1 cellular context compared by ENCODE assay signal in the genomic region with DNA sequence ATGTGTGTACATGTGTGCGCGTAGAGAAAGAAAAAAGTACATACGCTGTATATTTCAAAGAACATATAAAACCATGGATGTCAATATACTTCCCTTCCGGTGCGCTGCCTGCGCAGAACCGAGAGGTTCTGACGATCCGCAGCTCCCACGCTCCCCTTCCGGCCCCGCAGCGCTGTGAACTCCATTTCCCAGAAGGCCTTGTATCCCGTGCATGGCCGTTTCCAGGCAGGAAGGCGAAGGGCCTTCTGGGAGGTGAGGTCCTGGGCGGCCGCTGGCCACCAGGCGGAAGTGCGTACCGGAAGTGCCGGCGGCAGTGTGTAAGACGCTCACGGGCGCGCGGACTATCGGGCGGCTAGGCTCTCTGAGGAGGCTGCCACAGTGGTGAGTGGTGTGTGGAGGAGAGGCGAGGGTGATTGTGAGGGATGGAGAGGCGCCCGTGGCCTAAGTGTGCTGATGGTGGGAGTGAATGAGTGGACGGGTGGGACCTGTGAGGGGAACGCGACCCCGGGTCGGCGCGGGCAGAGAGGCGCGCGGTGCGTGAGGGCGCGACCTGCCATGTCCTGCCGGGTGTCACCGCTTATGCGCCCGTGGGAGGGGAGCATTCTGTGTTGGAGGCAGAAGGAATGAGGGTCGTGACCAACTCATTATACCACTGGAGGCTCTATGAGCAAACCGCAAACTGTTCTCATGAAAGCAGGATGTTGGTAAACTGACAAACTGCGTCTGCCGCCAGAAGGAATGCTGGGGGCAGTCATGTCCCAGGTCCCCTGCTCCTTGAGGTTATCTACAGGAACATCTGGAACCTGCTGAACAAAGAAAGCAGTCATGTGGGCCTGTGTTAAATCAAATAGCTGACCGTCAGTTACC.
TF ChIP-seq lines count a peak whose summit lies in the region.

A gene with protein sequence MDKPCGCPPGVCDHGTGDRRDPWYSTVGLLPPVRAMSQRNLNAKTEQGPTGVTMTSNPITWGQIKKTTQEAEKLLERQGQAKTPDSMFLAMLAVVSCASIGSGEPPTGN (plus strand): TSS at position 313 of the 867 bp plus-strand sequence. CDS start 6,792 bp downstream, outside the sequence.

TF ChIP-seq in HepG2, 621 proteins besides CTCF, POLR2A, EP300 and RAD21 (continued from another document and continues in another):
- TF ChIP-seq, protein P1, sequence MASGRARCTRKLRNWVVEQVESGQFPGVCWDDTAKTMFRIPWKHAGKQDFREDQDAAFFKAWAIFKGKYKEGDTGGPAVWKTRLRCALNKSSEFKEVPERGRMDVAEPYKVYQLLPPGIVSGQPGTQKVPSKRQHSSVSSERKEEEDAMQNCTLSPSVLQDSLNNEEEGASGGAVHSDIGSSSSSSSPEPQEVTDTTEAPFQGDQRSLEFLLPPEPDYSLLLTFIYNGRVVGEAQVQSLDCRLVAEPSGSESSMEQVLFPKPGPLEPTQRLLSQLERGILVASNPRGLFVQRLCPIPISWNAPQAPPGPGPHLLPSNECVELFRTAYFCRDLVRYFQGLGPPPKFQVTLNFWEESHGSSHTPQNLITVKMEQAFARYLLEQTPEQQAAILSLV (CRISPR knock-in tag; IDR thresholded peaks at IDR 0.05; ENCODE audit: borderline replicate concordance) = peak; percentile 81
- TF ChIP-seq ZNF546 (CRISPR knock-in tag; conservative IDR thresholded peaks at IDR 0.05) = peak; percentile 72; the same call in 1 of the 2 replicates
- TF ChIP-seq SOX5 (CRISPR knock-in tag; IDR thresholded peaks at IDR 0.05; ENCODE audit: borderline replicate concordance) = peak; percentile 39; the same call in 1 of the 2 replicates
- TF ChIP-seq CREB1 (IDR thresholded peaks at IDR 0.05) = peak; percentile 77
- peak; percentile 93 for TF ChIP-seq CREB1 (CRISPR knock-in tag; IDR thresholded peaks at IDR 0.05)
- 0 out of 2 replicates have a peak, but pooled peaks have one; percentile 43 for TF ChIP-seq ZNF589 (CRISPR knock-in tag; conservative IDR thresholded peaks at IDR 0.05)
- TF ChIP-seq TARDBP (CRISPR knock-in tag; IDR thresholded peaks at IDR 0.05) = peak; percentile 99
- TF ChIP-seq, protein P2, sequence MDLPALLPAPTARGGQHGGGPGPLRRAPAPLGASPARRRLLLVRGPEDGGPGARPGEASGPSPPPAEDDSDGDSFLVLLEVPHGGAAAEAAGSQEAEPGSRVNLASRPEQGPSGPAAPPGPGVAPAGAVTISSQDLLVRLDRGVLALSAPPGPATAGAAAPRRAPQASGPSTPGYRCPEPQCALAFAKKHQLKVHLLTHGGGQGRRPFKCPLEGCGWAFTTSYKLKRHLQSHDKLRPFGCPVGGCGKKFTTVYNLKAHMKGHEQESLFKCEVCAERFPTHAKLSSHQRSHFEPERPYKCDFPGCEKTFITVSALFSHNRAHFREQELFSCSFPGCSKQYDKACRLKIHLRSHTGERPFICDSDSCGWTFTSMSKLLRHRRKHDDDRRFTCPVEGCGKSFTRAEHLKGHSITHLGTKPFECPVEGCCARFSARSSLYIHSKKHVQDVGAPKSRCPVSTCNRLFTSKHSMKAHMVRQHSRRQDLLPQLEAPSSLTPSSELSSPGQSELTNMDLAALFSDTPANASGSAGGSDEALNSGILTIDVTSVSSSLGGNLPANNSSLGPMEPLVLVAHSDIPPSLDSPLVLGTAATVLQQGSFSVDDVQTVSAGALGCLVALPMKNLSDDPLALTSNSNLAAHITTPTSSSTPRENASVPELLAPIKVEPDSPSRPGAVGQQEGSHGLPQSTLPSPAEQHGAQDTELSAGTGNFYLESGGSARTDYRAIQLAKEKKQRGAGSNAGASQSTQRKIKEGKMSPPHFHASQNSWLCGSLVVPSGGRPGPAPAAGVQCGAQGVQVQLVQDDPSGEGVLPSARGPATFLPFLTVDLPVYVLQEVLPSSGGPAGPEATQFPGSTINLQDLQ (CRISPR knock-in tag; IDR thresholded peaks at IDR 0.05) = peak; percentile 44; the same call in 1 of the 2 replicates
- TF ChIP-seq ATF1 (CRISPR knock-in tag; IDR thresholded peaks at IDR 0.05) = peak; percentile 89
- TF ChIP-seq FOXC1 (CRISPR knock-in tag; IDR thresholded peaks at IDR 0.05; ENCODE audit: borderline replicate concordance) = peak; percentile 91; the same call in 1 of the 2 replicates
- TF ChIP-seq ZNF772 (CRISPR knock-in tag; IDR thresholded peaks at IDR 0.05) = peak; percentile 84; the same call in 1 of the 2 replicates
- TF ChIP-seq SIN3B (IDR thresholded peaks at IDR 0.05; ENCODE audit: low read length) = no peak
- TF ChIP-seq NFKBIZ (CRISPR knock-in tag; IDR thresholded peaks at IDR 0.05) = 0 out of 2 replicates have a peak, but pooled peaks have one; percentile 45
- peak; percentile 65 for TF ChIP-seq TFDP1 (CRISPR knock-in tag; IDR thresholded peaks at IDR 0.05; ENCODE audit: borderline replicate concordance)
- TF ChIP-seq, protein P3, sequence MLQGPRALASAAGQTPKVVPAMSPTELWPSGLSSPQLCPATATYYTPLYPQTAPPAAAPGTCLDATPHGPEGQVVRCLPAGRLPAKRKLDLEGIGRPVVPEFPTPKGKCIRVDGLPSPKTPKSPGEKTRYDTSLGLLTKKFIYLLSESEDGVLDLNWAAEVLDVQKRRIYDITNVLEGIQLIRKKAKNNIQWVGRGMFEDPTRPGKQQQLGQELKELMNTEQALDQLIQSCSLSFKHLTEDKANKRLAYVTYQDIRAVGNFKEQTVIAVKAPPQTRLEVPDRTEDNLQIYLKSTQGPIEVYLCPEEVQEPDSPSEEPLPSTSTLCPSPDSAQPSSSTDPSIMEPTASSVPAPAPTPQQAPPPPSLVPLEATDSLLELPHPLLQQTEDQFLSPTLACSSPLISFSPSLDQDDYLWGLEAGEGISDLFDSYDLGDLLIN (CRISPR knock-in tag; IDR thresholded peaks at IDR 0.05; ENCODE audit: borderline replicate concordance) = 0 out of 2 replicates have a peak, but pooled peaks have one; percentile 10
- TF ChIP-seq MIER3 (CRISPR knock-in tag; IDR thresholded peaks at IDR 0.05; ENCODE audit: borderline replicate concordance) = peak; percentile 73; the same call in 1 of the 2 replicates
- peak; percentile 15; the same call in 1 of the 2 replicates for TF ChIP-seq RFXAP (CRISPR knock-in tag; IDR thresholded peaks at IDR 0.05; ENCODE audit: borderline replicate concordance)
- TF ChIP-seq NFYC (CRISPR knock-in tag; IDR thresholded peaks at IDR 0.05) = peak; percentile 63
- TF ChIP-seq U2AF1 (optimal IDR thresholded peaks at IDR 0.05; ENCODE audit: low read depth, low read length) = peak; percentile 67
- TF ChIP-seq, protein P4, sequence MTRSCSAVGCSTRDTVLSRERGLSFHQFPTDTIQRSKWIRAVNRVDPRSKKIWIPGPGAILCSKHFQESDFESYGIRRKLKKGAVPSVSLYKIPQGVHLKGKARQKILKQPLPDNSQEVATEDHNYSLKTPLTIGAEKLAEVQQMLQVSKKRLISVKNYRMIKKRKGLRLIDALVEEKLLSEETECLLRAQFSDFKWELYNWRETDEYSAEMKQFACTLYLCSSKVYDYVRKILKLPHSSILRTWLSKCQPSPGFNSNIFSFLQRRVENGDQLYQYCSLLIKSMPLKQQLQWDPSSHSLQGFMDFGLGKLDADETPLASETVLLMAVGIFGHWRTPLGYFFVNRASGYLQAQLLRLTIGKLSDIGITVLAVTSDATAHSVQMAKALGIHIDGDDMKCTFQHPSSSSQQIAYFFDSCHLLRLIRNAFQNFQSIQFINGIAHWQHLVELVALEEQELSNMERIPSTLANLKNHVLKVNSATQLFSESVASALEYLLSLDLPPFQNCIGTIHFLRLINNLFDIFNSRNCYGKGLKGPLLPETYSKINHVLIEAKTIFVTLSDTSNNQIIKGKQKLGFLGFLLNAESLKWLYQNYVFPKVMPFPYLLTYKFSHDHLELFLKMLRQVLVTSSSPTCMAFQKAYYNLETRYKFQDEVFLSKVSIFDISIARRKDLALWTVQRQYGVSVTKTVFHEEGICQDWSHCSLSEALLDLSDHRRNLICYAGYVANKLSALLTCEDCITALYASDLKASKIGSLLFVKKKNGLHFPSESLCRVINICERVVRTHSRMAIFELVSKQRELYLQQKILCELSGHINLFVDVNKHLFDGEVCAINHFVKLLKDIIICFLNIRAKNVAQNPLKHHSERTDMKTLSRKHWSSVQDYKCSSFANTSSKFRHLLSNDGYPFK (CRISPR knock-in tag; IDR thresholded peaks at IDR 0.05; ENCODE audit: borderline replicate concordance) = peak; percentile 99
- TF ChIP-seq ZFY (CRISPR knock-in tag; IDR thresholded peaks at IDR 0.05) = peak; percentile 71
- TF ChIP-seq, protein P5, sequence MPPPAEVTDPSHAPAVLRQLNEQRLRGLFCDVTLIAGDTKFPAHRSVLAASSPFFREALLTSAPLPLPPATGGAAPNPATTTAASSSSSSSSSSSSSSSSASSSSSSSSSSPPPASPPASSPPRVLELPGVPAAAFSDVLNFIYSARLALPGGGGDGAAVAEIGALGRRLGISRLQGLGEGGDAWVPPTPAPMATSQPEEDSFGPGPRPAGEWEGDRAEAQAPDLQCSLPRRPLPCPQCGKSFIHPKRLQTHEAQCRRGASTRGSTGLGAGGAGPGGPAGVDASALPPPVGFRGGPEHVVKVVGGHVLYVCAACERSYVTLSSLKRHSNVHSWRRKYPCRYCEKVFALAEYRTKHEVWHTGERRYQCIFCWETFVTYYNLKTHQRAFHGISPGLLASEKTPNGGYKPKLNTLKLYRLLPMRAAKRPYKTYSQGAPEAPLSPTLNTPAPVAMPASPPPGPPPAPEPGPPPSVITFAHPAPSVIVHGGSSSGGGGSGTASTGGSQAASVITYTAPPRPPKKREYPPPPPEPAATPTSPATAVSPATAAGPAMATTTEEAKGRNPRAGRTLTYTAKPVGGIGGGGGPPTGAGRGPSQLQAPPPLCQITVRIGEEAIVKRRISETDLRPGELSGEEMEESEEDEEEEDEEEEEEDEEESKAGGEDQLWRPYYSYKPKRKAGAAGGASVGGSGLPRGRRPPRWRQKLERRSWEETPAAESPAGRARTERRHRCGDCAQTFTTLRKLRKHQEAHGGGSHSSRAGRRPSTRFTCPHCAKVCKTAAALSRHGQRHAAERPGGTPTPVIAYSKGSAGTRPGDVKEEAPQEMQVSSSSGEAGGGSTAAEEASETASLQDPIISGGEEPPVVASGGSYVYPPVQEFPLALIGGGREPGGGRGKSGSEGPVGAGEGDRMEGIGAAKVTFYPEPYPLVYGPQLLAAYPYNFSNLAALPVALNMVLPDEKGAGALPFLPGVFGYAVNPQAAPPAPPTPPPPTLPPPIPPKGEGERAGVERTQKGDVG (CRISPR knock-in tag; IDR thresholded peaks at IDR 0.05; ENCODE audit: borderline replicate concordance) = 0 out of 2 replicates have a peak, but pooled peaks have one; percentile 77
- TF ChIP-seq ZNF883 (CRISPR knock-in tag; IDR thresholded peaks at IDR 0.05; ENCODE audit: not compliant biosample characterization) = no peak
- TF ChIP-seq PPARG (CRISPR knock-in tag; conservative IDR thresholded peaks at IDR 0.05) = 0 out of 2 replicates have a peak, but pooled peaks have one; percentile 14
- TF ChIP-seq ZNF280B (CRISPR knock-in tag; IDR thresholded peaks at IDR 0.05; ENCODE audit: borderline replicate concordance) = peak; percentile 81; the same call in 1 of the 2 replicates
- peak; percentile 59; the same call in 1 of the 2 replicates for TF ChIP-seq TMF1 (CRISPR knock-in tag; IDR thresholded peaks at IDR 0.05; ENCODE audit: low read depth)
- TF ChIP-seq TAF15 (IDR thresholded peaks at IDR 0.05; ENCODE audit: low read depth, low read length, poor library complexity, severe bottlenecking) = peak; percentile 64
- TF ChIP-seq MTF1 (CRISPR knock-in tag; IDR thresholded peaks at IDR 0.05) = no peak
- TF ChIP-seq RBM39 (IDR thresholded peaks at IDR 0.05; ENCODE audit: low read depth, low read length, poor library complexity, severe bottlenecking) = peak; percentile 59
- TF ChIP-seq, protein P6, sequence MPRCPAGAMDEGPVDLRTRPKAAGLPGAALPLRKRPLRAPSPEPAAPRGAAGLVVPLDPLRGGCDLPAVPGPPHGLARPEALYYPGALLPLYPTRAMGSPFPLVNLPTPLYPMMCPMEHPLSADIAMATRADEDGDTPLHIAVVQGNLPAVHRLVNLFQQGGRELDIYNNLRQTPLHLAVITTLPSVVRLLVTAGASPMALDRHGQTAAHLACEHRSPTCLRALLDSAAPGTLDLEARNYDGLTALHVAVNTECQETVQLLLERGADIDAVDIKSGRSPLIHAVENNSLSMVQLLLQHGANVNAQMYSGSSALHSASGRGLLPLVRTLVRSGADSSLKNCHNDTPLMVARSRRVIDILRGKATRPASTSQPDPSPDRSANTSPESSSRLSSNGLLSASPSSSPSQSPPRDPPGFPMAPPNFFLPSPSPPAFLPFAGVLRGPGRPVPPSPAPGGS (CRISPR knock-in tag; IDR thresholded peaks at IDR 0.05) = peak; percentile 64; the same call in 1 of the 2 replicates
- no peak for TF ChIP-seq ZSCAN20 (CRISPR knock-in tag; IDR thresholded peaks at IDR 0.05; ENCODE audit: borderline replicate concordance)
- TF ChIP-seq FOXK1 (CRISPR knock-in tag; IDR thresholded peaks at IDR 0.05; ENCODE audit: borderline replicate concordance, low read depth) = peak; percentile 89
